16 cellular contexts compared by ENCODE assay signal in the genomic region with DNA sequence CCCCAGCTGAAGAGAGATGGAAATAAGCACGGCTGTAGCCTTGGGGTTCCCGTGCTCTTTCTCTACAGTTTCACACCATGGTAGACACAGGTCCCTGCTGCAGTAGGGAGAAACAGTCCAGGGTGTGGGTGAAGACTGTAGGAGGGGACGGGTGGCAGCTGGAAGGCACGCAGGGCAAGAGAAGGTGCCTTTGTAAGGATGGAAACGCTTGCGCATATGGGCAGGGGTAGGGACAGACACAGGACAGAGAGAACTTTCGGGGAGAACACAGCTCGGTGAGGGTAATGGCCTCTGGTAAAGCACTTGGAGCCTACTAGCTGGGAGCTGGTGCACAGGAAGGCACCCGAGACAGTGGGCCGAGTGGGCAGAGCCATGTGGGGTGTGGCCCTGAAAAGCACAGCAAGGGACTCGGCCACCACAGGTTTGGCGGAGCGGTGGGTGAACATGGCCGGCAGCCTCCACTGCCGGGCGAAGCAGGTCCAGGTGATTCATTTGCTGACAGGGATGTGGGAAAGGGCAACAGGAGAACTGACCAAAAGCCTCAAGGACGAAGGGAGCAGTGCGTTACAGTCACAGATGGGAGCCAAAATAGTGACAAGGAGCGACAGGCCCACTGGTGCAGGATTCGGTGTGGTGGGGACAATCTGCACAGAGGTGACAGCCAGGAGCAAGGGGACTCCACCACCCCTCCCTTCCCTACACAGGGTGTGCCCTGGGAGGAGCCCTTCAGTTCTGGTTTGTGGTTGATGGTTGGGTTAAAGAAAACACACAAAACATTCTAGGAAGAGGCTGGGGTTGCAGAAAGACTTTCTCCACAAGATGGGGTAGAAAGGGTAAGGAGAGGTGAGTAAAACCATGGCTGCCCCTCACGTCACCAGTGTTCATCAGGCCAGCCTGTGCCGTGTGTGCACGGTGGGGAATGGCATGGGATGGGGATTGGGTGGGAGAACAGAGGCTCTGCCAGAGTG.
DNase-seq lines count a peak whose midpoint lies in the region; ATAC-seq and TF ChIP-seq lines count a peak whose summit lies in the region.
"Had no signal": no experiment of that assay in that cellular context is flagged by ENCODE, and none has a peak within 500 bp of the region (broad histone marks: within the 10 kb centered on the region; RNA-seq: fewer than 3 reads in every experiment).

No MANE protein-coding gene starts in this region.

- H3K4me1 Mint-ChIP-seq in activated naive CD8-positive, alpha-beta T cell treated with anti-CD3 and anti-CD28 coated beads, Interleukin-2, amount 50 U/mL, for 24 hours, result peaks cover 60% of the 10 kb centered on the region
- H3K4me1 Mint-ChIP-seq in naive thymus-derived CD4-positive, alpha-beta T cell, result peaks cover 46 to 83% (median 80%) of the 10 kb centered on the region in 7 donors

- peaks cover 0 to 9% (median 0%) of the 10 kb centered on the region in 3 experiments for H3K36me3 ChIP-seq in naive thymus-derived CD4-positive, alpha-beta T cell (ENCODE audit: control insufficient read depth in 2 of 3, insufficient read depth in 3 of 3, low read length in 3 of 3)
- H3K36me3 ChIP-seq in vagina, result no peaks in the 10 kb centered on the region
- H3K36me3 ChIP-seq: transverse colon had no signal

- TF ChIP-seq POLR2A in vagina (IDR thresholded peaks at IDR 0.05), result no peak

- peaks cover 6% of the 10 kb centered on the region for H3K36me3 Mint-ChIP-seq in activated naive CD8-positive, alpha-beta T cell treated with anti-CD3 and anti-CD28 coated beads, Interleukin-2, amount 50 U/mL, for 24 hours (ENCODE audit: low read depth)
- H3K36me3 Mint-ChIP-seq in naive thymus-derived CD4-positive, alpha-beta T cell, result peaks cover 5 to 32% (median 14%) of the 10 kb centered on the region in 5 donors

- H3K9me3 Mint-ChIP-seq in activated naive CD8-positive, alpha-beta T cell treated with anti-CD3 and anti-CD28 coated beads, Interleukin-2, amount 50 U/mL, for 24 hours, result no peaks in the 10 kb centered on the region
- no peaks in the 10 kb centered on the region for H3K9me3 Mint-ChIP-seq in naive thymus-derived CD4-positive, alpha-beta T cell

- no peak overlapping the region for H3K4me3 Mint-ChIP-seq in activated naive CD8-positive, alpha-beta T cell treated with anti-CD3 and anti-CD28 coated beads, Interleukin-2, amount 50 U/mL, for 24 hours
- H3K4me3 Mint-ChIP-seq in naive thymus-derived CD4-positive, alpha-beta T cell, result peak overlapping the region; percentile 55 to 85 (median 77)

- DNase-seq in activated effector memory CD4-positive, alpha-beta T cell treated with Interleukin-2 at 50 U/mL for 16 hours, result peak; percentile 49
- DNase-seq in activated effector memory CD4-positive, alpha-beta T cell treated with anti-CD3 and anti-CD28 coated beads, Interleukin-2, amount 50 U/mL, for 16 hours, result no peak
- DNase-seq in activated naive CD8-positive, alpha-beta T cell treated with anti-CD3 and anti-CD28 coated beads, Interleukin-2, amount 50 U/mL, for 24 hours, result no peak
- DNase-seq in naive thymus-derived CD4-positive, alpha-beta T cell, result peak in 7 of 9 donors; percentile 24 to 73 (median 61)
- DNase-seq in vagina (ENCODE audit: extremely low spot score in 2 of 2), result peak; percentile 77
- DNase-seq in activated CD8-positive, alpha-beta memory T cell treated with anti-CD3 and anti-CD28 coated beads for 24 hours, result no peak
- DNase-seq: ACHN, DMS53, left colon, MM.1S, NCI-H2171, PC-3, transverse colon had no signal

- POLR2A ChIA-PET in naive thymus-derived CD4-positive, alpha-beta T cell (lab: Charles Lee), result interaction anchor here (0.9 kb wide), 1 partner anchor 22 kb away, joined by 4 read pairs; no protein-coding TSS in a partner anchor

- peak overlapping the region; percentile 61 for H3K27ac ChIP-seq in naive thymus-derived CD4-positive, alpha-beta T cell (ENCODE audit: low read depth, low read length)
- H3K27ac ChIP-seq in vagina, result no peak overlapping the region
- H3K27ac ChIP-seq: transverse colon had no signal

- no peak for TF ChIP-seq CTCF in vagina (IDR thresholded peaks at IDR 0.05)

- H3K27me3 Mint-ChIP-seq in activated naive CD8-positive, alpha-beta T cell treated with anti-CD3 and anti-CD28 coated beads, Interleukin-2, amount 50 U/mL, for 24 hours, result no peaks in the 10 kb centered on the region
- H3K27me3 Mint-ChIP-seq in naive thymus-derived CD4-positive, alpha-beta T cell, result no peaks in the 10 kb centered on the region

- H3K9me3 ChIP-seq in naive thymus-derived CD4-positive, alpha-beta T cell (ENCODE audit: control insufficient read depth in 2 of 3, low read length in 3 of 3), result no peaks in the 10 kb centered on the region
- H3K9me3 ChIP-seq in vagina, result no peaks in the 10 kb centered on the region
- H3K9me3 ChIP-seq: transverse colon had no signal

- CTCF ChIA-PET in naive thymus-derived CD4-positive, alpha-beta T cell (lab: Charles Lee), result interaction anchor here (1.1 kb wide), 1 partner anchor 16 kb away, joined by 3 read pairs; no protein-coding TSS in a partner anchor

- H3K27ac Mint-ChIP-seq in activated naive CD8-positive, alpha-beta T cell treated with anti-CD3 and anti-CD28 coated beads, Interleukin-2, amount 50 U/mL, for 24 hours, result peak overlapping the region; percentile 50
- H3K27ac Mint-ChIP-seq in naive thymus-derived CD4-positive, alpha-beta T cell, result peak overlapping the region; percentile 72 to 97 (median 95)

- peak; percentile 54 for ATAC-seq in activated naive CD8-positive, alpha-beta T cell treated with anti-CD3 and anti-CD28 coated beads, Interleukin-2, amount 50 U/mL, for 24 hours
- peak; percentile 77 for ATAC-seq in naive thymus-derived CD4-positive, alpha-beta T cell
- ATAC-seq in GM21619 (IDR thresholded peaks at IDR 0.05; ENCODE audit: unreplicated experiment) (no peak), GM19455 (IDR thresholded peaks at IDR 0.05; ENCODE audit: unreplicated experiment) (no peak)
- ATAC-seq: PC-3 had no signal

- no peaks in the 10 kb centered on the region for H3K27me3 ChIP-seq in naive thymus-derived CD4-positive, alpha-beta T cell (ENCODE audit: control insufficient read depth in 2 of 2, insufficient read depth in 2 of 2, low read length in 2 of 2)
- no peaks in the 10 kb centered on the region for H3K27me3 ChIP-seq in vagina
- H3K27me3 ChIP-seq: transverse colon had no signal

- peaks cover 41 to 72% of the 10 kb centered on the region in 2 donors for H3K4me1 ChIP-seq in naive thymus-derived CD4-positive, alpha-beta T cell (ENCODE audit: control insufficient read depth in 2 of 2, insufficient read depth in 2 of 2, low read length in 2 of 2)
- H3K4me1 ChIP-seq in vagina, result no peaks in the 10 kb centered on the region
- H3K4me1 ChIP-seq: transverse colon had no signal

- H3K4me3 ChIP-seq in naive thymus-derived CD4-positive, alpha-beta T cell (ENCODE audit: low read length), result peak overlapping the region; percentile 30
- no peak overlapping the region for H3K4me3 ChIP-seq in vagina
- H3K4me3 ChIP-seq: skin epidermis, transverse colon had no signal

- intact Hi-C loops in naive thymus-derived CD4-positive, alpha-beta T cell (cut with micrococcal nuclease), result loop anchor here (1.0 to 5.0 kb wide), 4 partner anchors 16 to 123 kb away; a partner anchor contains a TSS
- intact Hi-C loops in vagina (cut with DNase I), result no loop called here

Comparison
In these comparisons a context has a peak if more than half of its experiments do, and no peak if none do; other contexts are left out.
1. DNase-seq: peak in activated effector memory CD4-positive, alpha-beta T cell treated with Interleukin-2 at 50 U/mL for 16 hours (single experiment), naive thymus-derived CD4-positive, alpha-beta T cell (7 of 9) and vagina (2 of 2); none in activated effector memory CD4-positive, alpha-beta T cell treated with anti-CD3 and anti-CD28 coated beads, Interleukin-2, amount 50 U/mL, for 16 hours (single experiment), activated naive CD8-positive, alpha-beta T cell treated with anti-CD3 and anti-CD28 coated beads, Interleukin-2, amount 50 U/mL, for 24 hours (single experiment) and activated CD8-positive, alpha-beta memory T cell treated with anti-CD3 and anti-CD28 coated beads for 24 hours (single experiment).
2. ATAC-seq: peak in activated naive CD8-positive, alpha-beta T cell treated with anti-CD3 and anti-CD28 coated beads, Interleukin-2, amount 50 U/mL, for 24 hours (single experiment) and naive thymus-derived CD4-positive, alpha-beta T cell (single experiment); none in GM21619 (single experiment) and GM19455 (single experiment).